In genomic region chr19:17326595-17326966, GRCh38 we compare ENCODE assay signal across 2 cellular contexts.
TF ChIP-seq lines count a peak whose summit lies in the region.

No MANE protein-coding gene starts in this region.

TF ChIP-seq in HCT116, 20 proteins besides CTCF, POLR2A, EP300 and RAD21:
- TF ChIP-seq JUND (IDR thresholded peaks at IDR 0.05): no peak
- TF ChIP-seq TCF7L2 (IDR thresholded peaks at IDR 0.05; ENCODE audit: borderline replicate concordance, extremely low read depth, insufficient read depth, insufficient read length): no peak
- TF ChIP-seq FOSL1 (IDR thresholded peaks at IDR 0.05; ENCODE audit: low read depth): no peak
- TF ChIP-seq, protein P1, sequence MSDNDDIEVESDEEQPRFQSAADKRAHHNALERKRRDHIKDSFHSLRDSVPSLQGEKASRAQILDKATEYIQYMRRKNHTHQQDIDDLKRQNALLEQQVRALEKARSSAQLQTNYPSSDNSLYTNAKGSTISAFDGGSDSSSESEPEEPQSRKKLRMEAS (IDR thresholded peaks at IDR 0.05): no peak
- no peak for TF ChIP-seq SRF (IDR thresholded peaks at IDR 0.05; ENCODE audit: low read depth)
- TF ChIP-seq CEBPB (IDR thresholded peaks at IDR 0.05; ENCODE audit: low read depth): no peak
- TF ChIP-seq, protein P2, sequence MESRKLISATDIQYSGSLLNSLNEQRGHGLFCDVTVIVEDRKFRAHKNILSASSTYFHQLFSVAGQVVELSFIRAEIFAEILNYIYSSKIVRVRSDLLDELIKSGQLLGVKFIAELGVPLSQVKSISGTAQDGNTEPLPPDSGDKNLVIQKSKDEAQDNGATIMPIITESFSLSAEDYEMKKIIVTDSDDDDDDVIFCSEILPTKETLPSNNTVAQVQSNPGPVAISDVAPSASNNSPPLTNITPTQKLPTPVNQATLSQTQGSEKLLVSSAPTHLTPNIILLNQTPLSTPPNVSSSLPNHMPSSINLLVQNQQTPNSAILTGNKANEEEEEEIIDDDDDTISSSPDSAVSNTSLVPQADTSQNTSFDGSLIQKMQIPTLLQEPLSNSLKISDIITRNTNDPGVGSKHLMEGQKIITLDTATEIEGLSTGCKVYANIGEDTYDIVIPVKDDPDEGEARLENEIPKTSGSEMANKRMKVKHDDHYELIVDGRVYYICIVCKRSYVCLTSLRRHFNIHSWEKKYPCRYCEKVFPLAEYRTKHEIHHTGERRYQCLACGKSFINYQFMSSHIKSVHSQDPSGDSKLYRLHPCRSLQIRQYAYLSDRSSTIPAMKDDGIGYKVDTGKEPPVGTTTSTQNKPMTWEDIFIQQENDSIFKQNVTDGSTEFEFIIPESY (IDR thresholded peaks at IDR 0.05; ENCODE audit: extremely low read depth, insufficient replicate concordance, low read length): no peak
- TF ChIP-seq ELF1 (IDR thresholded peaks at IDR 0.05; ENCODE audit: borderline replicate concordance, low read depth): no peak
- no peak for TF ChIP-seq POLR2AphosphoS5 (IDR thresholded peaks at IDR 0.05; ENCODE audit: low read depth, low read length)
- TF ChIP-seq EZH2phosphoT487 (IDR thresholded peaks at IDR 0.05; ENCODE audit: borderline replicate concordance): no peak
- TF ChIP-seq EGR1 (IDR thresholded peaks at IDR 0.05; ENCODE audit: low read depth): no peak

TF ChIP-seq in SK-N-SH, 30 proteins besides CTCF, POLR2A, EP300 and RAD21:
- TF ChIP-seq NFIC (IDR thresholded peaks at IDR 0.05; ENCODE audit: borderline replicate concordance) (no peak), GATA2 (CRISPR knock-in tag; IDR thresholded peaks at IDR 0.05) (no peak), TEAD4 (IDR thresholded peaks at IDR 0.05; ENCODE audit: borderline replicate concordance, insufficient read depth) (no peak), JUND (IDR thresholded peaks at IDR 0.05) (no peak), YY1 (IDR thresholded peaks at IDR 0.05; ENCODE audit: low read depth) (no peak), SIN3A (IDR thresholded peaks at IDR 0.05; ENCODE audit: borderline replicate concordance, low read depth, low read length) (no peak), FOXM1 (IDR thresholded peaks at IDR 0.05; ENCODE audit: low read depth) (no peak), GABPA (IDR thresholded peaks at IDR 0.05; ENCODE audit: low read depth) (no peak), ELF1 (IDR thresholded peaks at IDR 0.05) (no peak), TAF1 (IDR thresholded peaks at IDR 0.05; ENCODE audit: borderline replicate concordance, low read depth, low read length) (no peak), EZH2phosphoT487 (IDR thresholded peaks at IDR 0.05; ENCODE audit: borderline replicate concordance, low read depth) (no peak), MEF2A (IDR thresholded peaks at IDR 0.05; ENCODE audit: borderline replicate concordance, low read depth) (no peak), POLR2AphosphoS5 (IDR thresholded peaks at IDR 0.05; ENCODE audit: low read depth, low read length) (no peak), PBX3 (IDR thresholded peaks at IDR 0.05) (no peak), SMC3 (IDR thresholded peaks at IDR 0.05; ENCODE audit: low read depth, low read length) (no peak)
- TF ChIP-seq, protein P1 (IDR thresholded peaks at IDR 0.05; ENCODE audit: low read depth): no peak
- TF ChIP-seq, protein P3, sequence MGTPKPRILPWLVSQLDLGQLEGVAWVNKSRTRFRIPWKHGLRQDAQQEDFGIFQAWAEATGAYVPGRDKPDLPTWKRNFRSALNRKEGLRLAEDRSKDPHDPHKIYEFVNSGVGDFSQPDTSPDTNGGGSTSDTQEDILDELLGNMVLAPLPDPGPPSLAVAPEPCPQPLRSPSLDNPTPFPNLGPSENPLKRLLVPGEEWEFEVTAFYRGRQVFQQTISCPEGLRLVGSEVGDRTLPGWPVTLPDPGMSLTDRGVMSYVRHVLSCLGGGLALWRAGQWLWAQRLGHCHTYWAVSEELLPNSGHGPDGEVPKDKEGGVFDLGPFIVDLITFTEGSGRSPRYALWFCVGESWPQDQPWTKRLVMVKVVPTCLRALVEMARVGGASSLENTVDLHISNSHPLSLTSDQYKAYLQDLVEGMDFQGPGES (IDR thresholded peaks at IDR 0.05; ENCODE audit: low read depth, low read length): no peak
- TF ChIP-seq, protein P4, sequence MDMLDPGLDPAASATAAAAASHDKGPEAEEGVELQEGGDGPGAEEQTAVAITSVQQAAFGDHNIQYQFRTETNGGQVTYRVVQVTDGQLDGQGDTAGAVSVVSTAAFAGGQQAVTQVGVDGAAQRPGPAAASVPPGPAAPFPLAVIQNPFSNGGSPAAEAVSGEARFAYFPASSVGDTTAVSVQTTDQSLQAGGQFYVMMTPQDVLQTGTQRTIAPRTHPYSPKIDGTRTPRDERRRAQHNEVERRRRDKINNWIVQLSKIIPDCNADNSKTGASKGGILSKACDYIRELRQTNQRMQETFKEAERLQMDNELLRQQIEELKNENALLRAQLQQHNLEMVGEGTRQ (IDR thresholded peaks at IDR 0.05; ENCODE audit: borderline replicate concordance, low read depth, low read length): no peak
- TF ChIP-seq, protein P2 (IDR thresholded peaks at IDR 0.05; ENCODE audit: borderline replicate concordance, low read depth): no peak
